ENCODE assay signal across 24 cellular contexts in the genomic region with DNA sequence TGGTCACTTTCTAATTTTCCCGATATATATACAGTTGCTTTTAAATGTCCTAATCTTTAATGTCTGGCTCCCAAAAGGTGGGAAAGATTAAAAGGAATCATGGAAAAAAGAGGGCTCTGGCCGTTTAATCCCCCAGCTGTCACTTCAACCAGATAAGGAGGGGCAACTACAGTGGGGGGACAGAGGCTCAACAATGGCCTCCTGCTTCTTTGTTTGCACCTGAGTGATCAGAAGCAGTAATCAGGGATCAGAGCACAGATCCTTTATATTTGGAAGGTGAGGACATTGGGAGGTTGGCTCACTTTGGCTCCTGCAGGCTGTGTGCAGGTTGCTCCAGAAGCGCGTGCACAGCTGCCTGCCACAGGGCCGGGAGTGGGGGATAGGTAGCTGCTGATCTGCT.
"Had no signal": no experiment of that assay in that cellular context is flagged by ENCODE, and none has a peak within 500 bp of the region (broad histone marks: within the 10 kb centered on the region; RNA-seq: fewer than 3 reads in every experiment).

No MANE protein-coding gene starts in this region.

- H3K4me1 ChIP-seq: esophagus squamous epithelium, lower lobe of right lung, right atrium auricular region had no signal

- H3K36me3 Mint-ChIP-seq: activated CD8-positive, alpha-beta memory T cell treated with anti-CD3 and anti-CD28 coated beads, Interleukin-2, amount 10 ng/mL, durations not matched to agents 7 days and 5 days; activated naive CD8-positive, alpha-beta T cell treated with anti-CD3 and anti-CD28 coated beads, Interleukin-2, amount 10 ng/mL, durations not matched to agents 7 days and 5 days had no signal

- DNase-seq: activated CD4-positive, alpha-beta memory T cell treated with anti-CD3 and anti-CD28 coated beads, Interleukin-2, amount 10 ng/mL, durations not matched to agents 7 days and 5 days; activated CD4-positive, alpha-beta T cell treated with anti-CD3 and anti-CD28 coated beads for 48 hours; activated CD4-positive, CD25-positive, alpha-beta regulatory T cell; activated CD8-positive, alpha-beta memory T cell treated with anti-CD3 and anti-CD28 coated beads, Interleukin-2, amount 10 ng/mL, durations not matched to agents 7 days and 5 days; activated naive CD4-positive, alpha-beta T cell treated with Interleukin-2 at 50 U/mL for 16 hours; activated naive CD8-positive, alpha-beta T cell treated with anti-CD3 and anti-CD28 coated beads, Interleukin-2, amount 10 ng/mL, durations not matched to agents 7 days and 5 days; amygdala; effector memory CD4-positive, alpha-beta T cell; esophagus squamous epithelium; islet precursor cell; left colon; lower lobe of right lung; nephron progenitor cell; stimulated activated CD4-positive, alpha-beta T cell treated with anti-CD3 and anti-CD28 coated beads, Interleukin-12 subunit alpha, Interleukin-12 subunit beta, amount 100 ng/mL, for 4 hours; stimulated activated CD4-positive, alpha-beta T cell treated with anti-CD3 and anti-CD28 coated beads, Interleukin-1b, Interleukin-23, amount 100 ng/mL, for 48 hours; stimulated activated CD8-positive, alpha-beta memory T cell treated with anti-CD3 and anti-CD28 coated beads, Interleukin-4, amount 100 ng/mL, for 48 hours; stimulated activated naive CD4-positive, alpha-beta T cell had no signal

- H3K4me2 ChIP-seq: hepatocyte had no signal

- H3K4me1 Mint-ChIP-seq: activated CD4-positive, alpha-beta memory T cell treated with anti-CD3 and anti-CD28 coated beads, Interleukin-2, amount 10 ng/mL, durations not matched to agents 7 days and 5 days; activated CD8-positive, alpha-beta memory T cell treated with anti-CD3 and anti-CD28 coated beads, Interleukin-2, amount 10 ng/mL, durations not matched to agents 7 days and 5 days; activated naive CD8-positive, alpha-beta T cell treated with anti-CD3 and anti-CD28 coated beads, Interleukin-2, amount 10 ng/mL, durations not matched to agents 7 days and 5 days; mesothelial cell of epicardium had no signal

- H3K27ac Mint-ChIP-seq: activated CD4-positive, alpha-beta memory T cell treated with anti-CD3 and anti-CD28 coated beads, Interleukin-2, amount 10 ng/mL, durations not matched to agents 7 days and 5 days; activated CD8-positive, alpha-beta memory T cell treated with anti-CD3 and anti-CD28 coated beads, Interleukin-2, amount 10 ng/mL, durations not matched to agents 7 days and 5 days; activated naive CD8-positive, alpha-beta T cell treated with anti-CD3 and anti-CD28 coated beads, Interleukin-2, amount 10 ng/mL, durations not matched to agents 7 days and 5 days; activated T-helper 2 cell treated with anti-CD3 and anti-CD28 coated beads, Interferon-gamma antibody, Interleukin-2, Interleukin-4, amounts not matched to agents 10 μg/mL and 5 μg/mL and 100 μg/mL, durations not matched to agents 14 hours and 24 hours and 36 hours; dendritic cell treated with granulocyte-macrophage colony-stimulating factor and Interleukin-4, amounts not matched to agents 40 ng/mL and 50 ng/mL, for 4 days; mesothelial cell of epicardium; nephron progenitor cell; progenitor cell of endocrine pancreas had no signal

- H3K79me2 ChIP-seq: hepatocyte had no signal

- H3K27ac ChIP-seq: cardiac muscle cell, esophagus squamous epithelium, hepatocyte, lower lobe of right lung, right atrium auricular region had no signal

- H3K9me3 ChIP-seq: esophagus squamous epithelium, right atrium auricular region had no signal

- H3K27me3 Mint-ChIP-seq: activated CD4-positive, alpha-beta memory T cell treated with anti-CD3 and anti-CD28 coated beads, Interleukin-2, amount 10 ng/mL, durations not matched to agents 7 days and 5 days; activated CD8-positive, alpha-beta memory T cell treated with anti-CD3 and anti-CD28 coated beads, Interleukin-2, amount 10 ng/mL, durations not matched to agents 7 days and 5 days; activated naive CD8-positive, alpha-beta T cell treated with anti-CD3 and anti-CD28 coated beads, Interleukin-2, amount 10 ng/mL, durations not matched to agents 7 days and 5 days; dendritic cell treated with granulocyte-macrophage colony-stimulating factor and Interleukin-4, amounts not matched to agents 40 ng/mL and 50 ng/mL, for 4 days had no signal

- H3K4me3 ChIP-seq: cardiac muscle cell, esophagus squamous epithelium, hepatocyte, lower lobe of right lung, right atrium auricular region had no signal

- H2AFZ ChIP-seq: hepatocyte had no signal

- H3K4me3 Mint-ChIP-seq: activated CD4-positive, alpha-beta memory T cell treated with anti-CD3 and anti-CD28 coated beads, Interleukin-2, amount 10 ng/mL, durations not matched to agents 7 days and 5 days; activated CD8-positive, alpha-beta memory T cell treated with anti-CD3 and anti-CD28 coated beads, Interleukin-2, amount 10 ng/mL, durations not matched to agents 7 days and 5 days; activated naive CD8-positive, alpha-beta T cell treated with anti-CD3 and anti-CD28 coated beads, Interleukin-2, amount 10 ng/mL, durations not matched to agents 7 days and 5 days; dendritic cell treated with granulocyte-macrophage colony-stimulating factor and Interleukin-4, amounts not matched to agents 40 ng/mL and 50 ng/mL, for 4 days; mesothelial cell of epicardium; nephron progenitor cell had no signal

- H3K36me3 ChIP-seq: cardiac muscle cell, esophagus squamous epithelium, lower lobe of right lung, right atrium auricular region had no signal

- H3K27me3 ChIP-seq: cardiac muscle cell, esophagus squamous epithelium, hepatocyte, right atrium auricular region had no signal
